Comparison of ENCODE assay signal across 2 cellular contexts in genomic region chr14:100313045-100313400, GRCh38.
TF ChIP-seq lines count a peak whose summit lies in the region.

No MANE protein-coding gene starts in this region.

TF ChIP-seq in IMR-90, 13 proteins besides CTCF, POLR2A, EP300 and RAD21:
- TF ChIP-seq FOS (IDR thresholded peaks at IDR 0.05; ENCODE audit: low read depth, low read length) (no peak), NFE2L2 (IDR thresholded peaks at IDR 0.05; ENCODE audit: low read depth, low read length) (no peak), BHLHE40 (IDR thresholded peaks at IDR 0.05; ENCODE audit: low read depth, low read length) (no peak), CEBPB (IDR thresholded peaks at IDR 0.05; ENCODE audit: low read depth, low read length) (no peak), RFX5 (IDR thresholded peaks at IDR 0.05; ENCODE audit: low read depth, low read length) (no peak), CHD1 (IDR thresholded peaks at IDR 0.05; ENCODE audit: low read depth, low read length) (no peak), MAFK (IDR thresholded peaks at IDR 0.05; ENCODE audit: low read depth, low read length) (no peak), RCOR1 (IDR thresholded peaks at IDR 0.05; ENCODE audit: insufficient replicate concordance, low read length) (no peak), ELK1 (IDR thresholded peaks at IDR 0.05; ENCODE audit: borderline replicate concordance, low read depth, low read length) (no peak)
- TF ChIP-seq, protein P1, sequence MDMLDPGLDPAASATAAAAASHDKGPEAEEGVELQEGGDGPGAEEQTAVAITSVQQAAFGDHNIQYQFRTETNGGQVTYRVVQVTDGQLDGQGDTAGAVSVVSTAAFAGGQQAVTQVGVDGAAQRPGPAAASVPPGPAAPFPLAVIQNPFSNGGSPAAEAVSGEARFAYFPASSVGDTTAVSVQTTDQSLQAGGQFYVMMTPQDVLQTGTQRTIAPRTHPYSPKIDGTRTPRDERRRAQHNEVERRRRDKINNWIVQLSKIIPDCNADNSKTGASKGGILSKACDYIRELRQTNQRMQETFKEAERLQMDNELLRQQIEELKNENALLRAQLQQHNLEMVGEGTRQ (IDR thresholded peaks at IDR 0.05; ENCODE audit: low read depth, low read length) = no peak

TF ChIP-seq in K562, 482 proteins besides CTCF, POLR2A, EP300 and RAD21:
- TF ChIP-seq, protein P2, sequence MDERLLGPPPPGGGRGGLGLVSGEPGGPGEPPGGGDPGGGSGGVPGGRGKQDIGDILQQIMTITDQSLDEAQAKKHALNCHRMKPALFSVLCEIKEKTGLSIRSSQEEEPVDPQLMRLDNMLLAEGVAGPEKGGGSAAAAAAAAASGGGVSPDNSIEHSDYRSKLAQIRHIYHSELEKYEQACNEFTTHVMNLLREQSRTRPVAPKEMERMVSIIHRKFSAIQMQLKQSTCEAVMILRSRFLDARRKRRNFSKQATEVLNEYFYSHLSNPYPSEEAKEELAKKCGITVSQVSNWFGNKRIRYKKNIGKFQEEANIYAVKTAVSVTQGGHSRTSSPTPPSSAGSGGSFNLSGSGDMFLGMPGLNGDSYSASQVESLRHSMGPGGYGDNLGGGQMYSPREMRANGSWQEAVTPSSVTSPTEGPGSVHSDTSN (CRISPR knock-in tag; IDR thresholded peaks at IDR 0.05; ENCODE audit: low read depth) = no peak
- TF ChIP-seq, protein P2 (tag; conservative IDR thresholded peaks at IDR 0.05; ENCODE audit: low read depth) = 0 out of 2 replicates have a peak, but pooled peaks have one; percentile 2
- TF ChIP-seq ZKSCAN8 (CRISPR knock-in tag; IDR thresholded peaks at IDR 0.05) = no peak
